21 cellular contexts compared by ENCODE assay signal in genomic region chr10:131436467-131436866, GRCh38.
"Had no signal": no experiment of that assay in that cellular context is flagged by ENCODE, and none has a peak within 500 bp of the region (broad histone marks: within the 10 kb centered on the region; RNA-seq: fewer than 3 reads in every experiment).

No MANE protein-coding gene starts in this region.

- H3K9ac ChIP-seq: neural progenitor cell had no signal

- H3K4me3 ChIP-seq: neural progenitor cell, right lobe of liver, skin epidermis, thoracic aorta, uterus had no signal

- H3K36me3 ChIP-seq: neural progenitor cell, right lobe of liver, thoracic aorta, uterus, WERI-Rb-1 had no signal

- H2AFZ ChIP-seq: neural progenitor cell had no signal

- H3K4me1 ChIP-seq: right lobe of liver had no signal

- H3K9me3 Mint-ChIP-seq: activated naive CD4-positive, alpha-beta T cell treated with anti-CD3 and anti-CD28 coated beads for 36 hours; immature natural killer cell; memory B cell; naive thymus-derived CD8-positive, alpha-beta T cell; neural progenitor cell had no signal

- H3K27ac Mint-ChIP-seq: activated naive CD4-positive, alpha-beta T cell treated with anti-CD3 and anti-CD28 coated beads for 36 hours; immature natural killer cell; memory B cell; neural progenitor cell had no signal

- H3K27ac ChIP-seq: neural progenitor cell, right lobe of liver, skin epidermis, thoracic aorta, uterus, WERI-Rb-1 had no signal

- H3K4me2 ChIP-seq: neural progenitor cell had no signal

- H3K4me1 Mint-ChIP-seq: immature natural killer cell, memory B cell had no signal

- H3K36me3 Mint-ChIP-seq: immature natural killer cell; memory B cell; naive thymus-derived CD8-positive, alpha-beta T cell; neural progenitor cell had no signal

- H3K27me3 ChIP-seq: neural progenitor cell, right lobe of liver, uterus had no signal

- ATAC-seq: naive thymus-derived CD8-positive, alpha-beta T cell; right lobe of liver; stimulated activated naive CD8-positive, alpha-beta T cell treated with anti-CD3 and anti-CD28 coated beads, Interleukin-15, Interleukin-2, amounts not matched to agents 100 U/mL and 50 U/mL, for 24 hours had no signal

- DNase-seq: activated CD4-positive, alpha-beta T cell treated with anti-CD3 and anti-CD28 coated beads for 48 hours; activated CD4-positive, alpha-beta T cell treated with anti-CD3 and anti-CD28 coated beads, Interleukin-2, amount 50 U/mL, for 48 hours; activated CD8-positive, alpha-beta memory T cell treated with anti-CD3 and anti-CD28 coated beads for 24 hours; activated naive CD4-positive, alpha-beta T cell treated with anti-CD3 and anti-CD28 coated beads for 36 hours; effector CD8-positive, alpha-beta T cell; hypothalamus; immature natural killer cell; naive thymus-derived CD8-positive, alpha-beta T cell; occipital lobe; right lobe of liver; stimulated activated CD4-positive, alpha-beta T cell treated with anti-CD3 and anti-CD28 coated beads, Interleukin-12 subunit alpha, Interleukin-12 subunit beta, amount 100 ng/mL, for 4 hours; stimulated activated CD4-positive, alpha-beta T cell treated with anti-CD3 and anti-CD28 coated beads, Interleukin-4, amount 100 ng/mL, for 1 hour; stimulated activated naive CD8-positive, alpha-beta T cell treated with anti-CD3 and anti-CD28 coated beads, Interleukin-15, Interleukin-2, amounts not matched to agents 100 U/mL and 50 U/mL, for 24 hours; T-helper 9 cell; trophoblast cell; uterus; WERI-Rb-1 had no signal

- H3K9me3 ChIP-seq: right lobe of liver, thoracic aorta, uterus had no signal

- H3K4me3 Mint-ChIP-seq: activated naive CD4-positive, alpha-beta T cell treated with anti-CD3 and anti-CD28 coated beads for 36 hours; immature natural killer cell; memory B cell; naive thymus-derived CD8-positive, alpha-beta T cell; neural progenitor cell had no signal
